In the genomic region with DNA sequence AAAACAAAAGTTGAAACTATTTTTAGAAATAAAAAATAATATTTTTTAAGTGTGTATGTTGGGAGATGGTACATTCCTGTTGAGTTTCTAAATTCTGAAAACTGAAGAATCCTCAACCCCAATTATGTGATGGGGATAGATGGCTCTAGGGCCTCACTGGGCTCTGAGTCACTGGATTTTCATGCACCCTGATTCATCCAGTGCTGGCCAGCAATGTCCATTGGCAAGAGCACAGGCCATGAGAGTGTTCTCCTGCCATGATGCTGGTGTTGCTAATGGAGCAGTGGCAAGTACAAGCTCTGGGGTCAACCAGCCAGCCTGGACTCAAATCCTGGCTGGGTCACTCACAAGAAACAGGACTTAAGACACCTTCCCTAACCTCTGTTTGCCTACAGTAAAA, we compare ENCODE assay signal across 31 cellular contexts. TPM values are rescaled to one million over a fixed set of nuclear protein-coding genes. Genes with fewer than 3 reads are reported as not detected.
DNase-seq lines count a peak whose midpoint lies in the region; ATAC-seq and TF ChIP-seq lines count a peak whose summit lies in the region.
"Had no signal": no experiment of that assay in that cellular context is flagged by ENCODE, and none has a peak within 500 bp of the region (broad histone marks: within the 10 kb centered on the region; RNA-seq: fewer than 3 reads in every experiment).

No MANE protein-coding gene starts in this region.

- peaks cover 4% of the 10 kb centered on the region for H3K4me1 ChIP-seq in suprapubic skin
- H3K4me1 ChIP-seq: HAP-1, tibial artery had no signal

- peaks cover 9% of the 10 kb centered on the region for H3K4me1 Mint-ChIP-seq in stimulated activated naive CD8-positive, alpha-beta T cell treated with anti-CD3 and anti-CD28 coated beads, Interleukin-15, amount 100 ng/mL, for 72 hours

- no peak overlapping the region for H3K27ac Mint-ChIP-seq in stimulated activated naive CD8-positive, alpha-beta T cell treated with anti-CD3 and anti-CD28 coated beads, Interleukin-15, amount 100 ng/mL, for 72 hours
- H3K27ac Mint-ChIP-seq: brain; CD4-positive, alpha-beta memory T cell; stimulated activated naive B cell treated with anti-CD40 and anti-IgM and Interleukin-4, amounts not matched to agents 10 μg/mL and 1 μg/mL and 100 μg/mL, for 72 hours had no signal

- no peak overlapping the region for H3K4me3 Mint-ChIP-seq in stimulated activated naive CD8-positive, alpha-beta T cell treated with anti-CD3 and anti-CD28 coated beads, Interleukin-15, amount 100 ng/mL, for 72 hours
- H3K4me3 Mint-ChIP-seq: brain; CD4-positive, alpha-beta memory T cell; stimulated activated naive B cell treated with anti-CD40 and anti-IgM and Interleukin-4, amounts not matched to agents 10 μg/mL and 1 μg/mL and 100 μg/mL, for 72 hours had no signal

- peak; percentile 64 for DNase-seq in EH (ENCODE audit: low read depth)
- peak; percentile 92 for DNase-seq in MG63
- peak; percentile 3 to 62 for DNase-seq in cardiac fibroblast (ENCODE audit: low read depth in 2 of 2)
- peak; percentile 41 for DNase-seq in iris pigment epithelial cell (ENCODE audit: low read depth)
- DNase-seq in suprapubic skin (ENCODE audit: low spot score in 2 of 2), result no peak
- no peak for DNase-seq in midbrain (lab: John Stamatoyannopoulos, UW)
- DNase-seq in DMS114 treated with DMSO at 0.1 percent for 48 hours (lab: John Stamatoyannopoulos, UW; ENCODE audit: unreplicated experiment), result no peak
- no peak for DNase-seq in stimulated activated naive CD8-positive, alpha-beta T cell treated with anti-CD3 and anti-CD28 coated beads, Interleukin-15, amount 100 ng/mL, for 72 hours
- DNase-seq: ACHN; activated CD4-positive, alpha-beta T cell treated with anti-CD3 and anti-CD28 coated beads for 1 hour; activated naive CD4-positive, alpha-beta T cell treated with anti-CD3 and anti-CD28 coated beads, Interleukin-2, amount 50 U/mL, for 16 hours; activated T-cell treated with anti-CD3 and anti-CD28 coated beads, Interleukin-2, amount 50 U/mL, for 48 hours; CD4-positive, alpha-beta memory T cell; dorsolateral prefrontal cortex; Kasumi-1; mucosa of descending colon; NCI-H1105 treated with DMSO at 0.1 percent for 48 hours; NCI-H2081; NCI-H524; RPMI8226; stimulated activated CD4-positive, alpha-beta T cell treated with anti-CD3 and anti-CD28 coated beads, Interleukin-2, amount 100 ng/mL, for 24 hours; stimulated activated naive B cell treated with anti-CD40 and anti-IgM and Interleukin-4, amounts not matched to agents 10 μg/mL and 1 μg/mL and 100 μg/mL, for 72 hours; T1000; tibial artery had no signal

- TF ChIP-seq CTCF in cardiac fibroblast (IDR thresholded peaks at IDR 0.05; ENCODE audit: low read depth, low read length) (no peak), suprapubic skin (IDR thresholded peaks at IDR 0.05) (no peak)

- peaks cover 6% of the 10 kb centered on the region for H3K9me3 ChIP-seq in MG63
- no peaks in the 10 kb centered on the region for H3K9me3 ChIP-seq in suprapubic skin
- H3K9me3 ChIP-seq: HAP-1, mucosa of descending colon had no signal

- no peak overlapping the region for H3K4me3 ChIP-seq in MG63
- no peak overlapping the region for H3K4me3 ChIP-seq in cardiac fibroblast (replicated peaks in 1 of 2; ENCODE audit: low read depth in 2 of 2, low read length in 2 of 2)
- H3K4me3 ChIP-seq in suprapubic skin, result no peak overlapping the region
- H3K4me3 ChIP-seq: dorsolateral prefrontal cortex, HAP-1, mucosa of descending colon, tibial artery had no signal

- TF ChIP-seq EP300 in suprapubic skin (IDR thresholded peaks at IDR 0.05), result no peak

- no peaks in the 10 kb centered on the region for H3K27me3 ChIP-seq in MG63
- H3K27me3 ChIP-seq in suprapubic skin, result peaks cover 32% of the 10 kb centered on the region

- no peak for ATAC-seq in stimulated activated naive CD8-positive, alpha-beta T cell treated with anti-CD3 and anti-CD28 coated beads, Interleukin-15, amount 100 ng/mL, for 72 hours
- ATAC-seq: left lobe of liver; mucosa of descending colon; stimulated activated naive B cell treated with anti-CD40 and anti-IgM and Interleukin-4, amounts not matched to agents 10 μg/mL and 1 μg/mL and 100 μg/mL, for 72 hours had no signal

- H3K9me3 Mint-ChIP-seq in stimulated activated naive CD8-positive, alpha-beta T cell treated with anti-CD3 and anti-CD28 coated beads, Interleukin-15, amount 100 ng/mL, for 72 hours, result peaks cover 0 to 23% of the 10 kb centered on the region in 2 donors

- H3K27me3 Mint-ChIP-seq in stimulated activated naive CD8-positive, alpha-beta T cell treated with anti-CD3 and anti-CD28 coated beads, Interleukin-15, amount 100 ng/mL, for 72 hours, result peaks cover 66% of the 10 kb centered on the region

- H3K27ac ChIP-seq in suprapubic skin, result no peak overlapping the region
- H3K27ac ChIP-seq: dorsolateral prefrontal cortex, tibial artery had no signal

- H3K36me3 ChIP-seq in MG63, result no peaks in the 10 kb centered on the region
- H3K36me3 ChIP-seq in suprapubic skin, result no peaks in the 10 kb centered on the region
- H3K36me3 ChIP-seq: HAP-1, tibial artery had no signal

- no peak for TF ChIP-seq POLR2A in suprapubic skin (IDR thresholded peaks at IDR 0.05)

RNA-seq across cellular contexts. Expression of a gene that starts 23.3 kb away (rescaled TPM):
- total RNA-seq in MG63 (2014; rRNA removed; shearing (Covaris generic); ENCODE audit: low replicate concordance), result not detected in 2 replicates
- total RNA-seq in suprapubic skin, result not detected
- total RNA-seq: activated CD8-positive, alpha-beta memory T cell treated with anti-CD3 and anti-CD28 coated beads for 36 hours; CD4-positive, alpha-beta memory T cell; dorsolateral prefrontal cortex; epithelial cell of proximal tubule; left lobe of liver; mucosa of descending colon; posterior vena cava; skeletal muscle tissue had no signal

Comparison
In these comparisons a context has a peak if more than half of its experiments do, and no peak if none do; other contexts are left out.
1. DNase-seq: peak in EH (single experiment), MG63 (single experiment), cardiac fibroblast (2 of 2) and iris pigment epithelial cell (single experiment); none in suprapubic skin (0 of 2), midbrain (single experiment), DMS114 treated with DMSO at 0.1 percent for 48 hours (single experiment) and stimulated activated naive CD8-positive, alpha-beta T cell treated with anti-CD3 and anti-CD28 coated beads, Interleukin-15, amount 100 ng/mL, for 72 hours (0 of 2).